16 cellular contexts compared by ENCODE assay signal in the genomic region with DNA sequence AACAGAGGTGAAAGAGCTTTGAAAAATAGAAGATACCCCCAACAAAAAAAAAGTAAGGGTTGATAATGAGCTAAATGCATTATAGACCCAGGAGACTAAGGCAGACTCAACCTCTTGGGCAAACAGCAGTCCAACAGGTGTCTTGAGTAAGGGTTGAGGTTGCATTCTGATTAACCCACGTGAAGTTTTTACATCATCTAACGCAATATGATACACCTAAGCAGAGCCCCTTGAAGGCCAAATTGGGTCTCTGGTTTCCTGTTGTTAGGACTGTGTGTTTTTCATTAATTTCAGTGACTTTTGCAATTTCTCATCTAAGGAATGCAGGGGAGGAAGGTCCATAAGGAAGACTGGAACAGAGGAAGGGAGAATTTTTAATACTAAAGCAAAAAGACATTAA.
DNase-seq lines count a peak whose midpoint lies in the region; ATAC-seq and TF ChIP-seq lines count a peak whose summit lies in the region.
"Had no signal": no experiment of that assay in that cellular context is flagged by ENCODE, and none has a peak within 500 bp of the region (broad histone marks: within the 10 kb centered on the region; RNA-seq: fewer than 3 reads in every experiment).

No MANE protein-coding gene starts in this region.

- no peak overlapping the region for H3K27ac ChIP-seq in HEK293 (ENCODE audit: extremely low read depth, low read depth, low read length)
- H3K27ac ChIP-seq: BLaER1 treated with 17β-estradiol and CSF1 and Interleukin-3, amounts not matched to agents 10 nM and 100 nM; GM23248 had no signal

- intact Hi-C loops in activated T-helper 2 cell treated with anti-CD3 and anti-CD28 coated beads, Interferon-gamma antibody, Interleukin-2, Interleukin-4, amounts not matched to agents 10 μg/mL and 5 μg/mL and 100 μg/mL, durations not matched to agents 14 hours and 24 hours and 36 hours (cut with micrococcal nuclease), result no loop called here

- no peaks in the 10 kb centered on the region for H3K9me3 ChIP-seq in HEK293 (ENCODE audit: control insufficient read depth, insufficient read depth, low read depth, low read length)

- H3K9me3 Mint-ChIP-seq in neural crest cell, result no peaks in the 10 kb centered on the region
- peaks cover 5% of the 10 kb centered on the region for H3K9me3 Mint-ChIP-seq in activated T-helper 2 cell treated with anti-CD3 and anti-CD28 coated beads, Interferon-gamma antibody, Interleukin-2, Interleukin-4, amounts not matched to agents 10 μg/mL and 5 μg/mL and 100 μg/mL, durations not matched to agents 14 hours and 24 hours and 36 hours
- H3K9me3 Mint-ChIP-seq: CD4-positive, alpha-beta T cell had no signal

- TF ChIP-seq CTCF in HEK293 (tag by site-specific recombination; IDR thresholded peaks at IDR 0.05) (no peak), fibroblast of villous mesenchyme (IDR thresholded peaks at IDR 0.05; ENCODE audit: insufficient read depth, low read depth, low read length) (no peak), neural crest cell (conservative IDR thresholded peaks at IDR 0.05) (no peak)

- H3K27ac Mint-ChIP-seq in neural crest cell (ENCODE audit: unreplicated experiment), result peak overlapping the region; percentile 1
- no peak overlapping the region for H3K27ac Mint-ChIP-seq in activated T-helper 2 cell treated with anti-CD3 and anti-CD28 coated beads, Interferon-gamma antibody, Interleukin-2, Interleukin-4, amounts not matched to agents 10 μg/mL and 5 μg/mL and 100 μg/mL, durations not matched to agents 14 hours and 24 hours and 36 hours
- H3K27ac Mint-ChIP-seq: CD4-positive, alpha-beta T cell had no signal

- H3K36me3 Mint-ChIP-seq in neural crest cell (ENCODE audit: low read depth), result no peaks in the 10 kb centered on the region
- no peaks in the 10 kb centered on the region for H3K36me3 Mint-ChIP-seq in activated T-helper 2 cell treated with anti-CD3 and anti-CD28 coated beads, Interferon-gamma antibody, Interleukin-2, Interleukin-4, amounts not matched to agents 10 μg/mL and 5 μg/mL and 100 μg/mL, durations not matched to agents 14 hours and 24 hours and 36 hours (ENCODE audit: low read depth)

- no peaks in the 10 kb centered on the region for H3K4me1 Mint-ChIP-seq in neural crest cell
- no peaks in the 10 kb centered on the region for H3K4me1 Mint-ChIP-seq in activated T-helper 2 cell treated with anti-CD3 and anti-CD28 coated beads, Interferon-gamma antibody, Interleukin-2, Interleukin-4, amounts not matched to agents 10 μg/mL and 5 μg/mL and 100 μg/mL, durations not matched to agents 14 hours and 24 hours and 36 hours (ENCODE audit: low read depth)

- CTCF ChIA-PET in HEK293 (lab: Yijun Ruan, JAX), result interaction anchor here (0.6 to 1.6 kb wide), 3 partner anchors 10 to 667 kb away, joined by 3 to 4 read pairs (median 3); no protein-coding TSS in a partner anchor

- POLR2A ChIA-PET in HEK293 (lab: Yijun Ruan, JAX), result no interaction called here

- peaks cover 13% of the 10 kb centered on the region for H3K27me3 Mint-ChIP-seq in neural crest cell (ENCODE audit: low read depth)
- H3K27me3 Mint-ChIP-seq in activated T-helper 2 cell treated with anti-CD3 and anti-CD28 coated beads, Interferon-gamma antibody, Interleukin-2, Interleukin-4, amounts not matched to agents 10 μg/mL and 5 μg/mL and 100 μg/mL, durations not matched to agents 14 hours and 24 hours and 36 hours (ENCODE audit: low read depth), result no peaks in the 10 kb centered on the region

- no peak for ATAC-seq in HG03521 (IDR thresholded peaks at IDR 0.05; ENCODE audit: unreplicated experiment)
- ATAC-seq: HCT116 had no signal

- DNase-seq in NCI-H2029 (lab: John Stamatoyannopoulos, UW) (peak; percentile 29), NCI-H2029 treated with DMSO at 0.1 percent for 48 hours (lab: John Stamatoyannopoulos, UW) (no peak), fibroblast of villous mesenchyme (ENCODE audit: low read depth) (peak; percentile 66), neural crest cell (ENCODE audit: low read depth, low spot score) (no peak)
- no peak for DNase-seq in activated T-helper 2 cell treated with anti-CD3 and anti-CD28 coated beads, Interferon-gamma antibody, Interleukin-2, Interleukin-4, amounts not matched to agents 10 μg/mL and 5 μg/mL and 100 μg/mL, durations not matched to agents 14 hours and 24 hours and 36 hours (ENCODE audit: low spot score)
- DNase-seq: ACHN; Calu3; CD4-positive, alpha-beta T cell; DMS 273 treated with DMSO at 0.1 percent for 48 hours; DMS79 treated with DMSO at 0.1 percent for 48 hours; EL; GM23248 had no signal

- H3K36me3 ChIP-seq in HEK293 (ENCODE audit: control insufficient read depth in 2 of 2, insufficient read depth in 1 of 2, low read length in 2 of 2), result no peaks in the 10 kb centered on the region
- H3K36me3 ChIP-seq: BLaER1 treated with 17β-estradiol and CSF1 and Interleukin-3, amounts not matched to agents 10 nM and 100 nM had no signal

- H3K4me3 Mint-ChIP-seq in neural crest cell, result no peak overlapping the region
- H3K4me3 Mint-ChIP-seq in activated T-helper 2 cell treated with anti-CD3 and anti-CD28 coated beads, Interferon-gamma antibody, Interleukin-2, Interleukin-4, amounts not matched to agents 10 μg/mL and 5 μg/mL and 100 μg/mL, durations not matched to agents 14 hours and 24 hours and 36 hours (ENCODE audit: low read depth), result no peak overlapping the region
- H3K4me3 Mint-ChIP-seq: CD4-positive, alpha-beta T cell had no signal

- no peak overlapping the region for H3K4me3 ChIP-seq in HEK293 (ENCODE audit: low read depth, low read length)
- H3K4me3 ChIP-seq in fibroblast of villous mesenchyme (ENCODE audit: low read depth, low read length), result no peak overlapping the region
- H3K4me3 ChIP-seq: BLaER1 treated with 17β-estradiol and CSF1 and Interleukin-3, amounts not matched to agents 10 nM and 100 nM; GM23248 had no signal

- H3K4me1 ChIP-seq in HEK293 (ENCODE audit: control insufficient read depth, insufficient read depth, low read length), result peaks cover 14% of the 10 kb centered on the region; the same call in 1 of the 2 replicates
- H3K4me1 ChIP-seq: BLaER1 treated with 17β-estradiol and CSF1 and Interleukin-3, amounts not matched to agents 10 nM and 100 nM had no signal

TF ChIP-seq in HEK293, 187 proteins besides CTCF, POLR2A, EP300 and RAD21:
- peak; percentile 93 for TF ChIP-seq SCRT1 (tag by site-specific recombination; IDR thresholded peaks at IDR 0.05; ENCODE audit: borderline replicate concordance)
- peak; percentile 44; the same call in 1 of the 2 replicates for TF ChIP-seq ZNF366 (tag by site-specific recombination; conservative IDR thresholded peaks at IDR 0.05)
- TF ChIP-seq SCRT2 (tag by site-specific recombination; IDR thresholded peaks at IDR 0.05), result peak; percentile 99
- TF ChIP-seq ZNF19 (tag by site-specific recombination; IDR thresholded peaks at IDR 0.05; ENCODE audit: low read depth), result no peak
- TF ChIP-seq KLF16 (tag by site-specific recombination; IDR thresholded peaks at IDR 0.05), result 0 out of 2 replicates have a peak, but pooled peaks have one; percentile 37

Comparison
In these comparisons a context has a peak if more than half of its experiments do, and no peak if none do; other contexts are left out.
1. DNase-seq: peak in NCI-H2029 (single experiment) and fibroblast of villous mesenchyme (single experiment); none in NCI-H2029 treated with DMSO at 0.1 percent for 48 hours (single experiment), neural crest cell (single experiment) and activated T-helper 2 cell treated with anti-CD3 and anti-CD28 coated beads, Interferon-gamma antibody, Interleukin-2, Interleukin-4, amounts not matched to agents 10 μg/mL and 5 μg/mL and 100 μg/mL, durations not matched to agents 14 hours and 24 hours and 36 hours (single experiment).